Comparison of ENCODE assay signal across 11 cellular contexts in genomic region chr12:2268478-2269286, GRCh38.
A peak's percentile ranks its signal among the peaks of the same experiment; 100 is the strongest.
DNase-seq lines count a peak whose midpoint lies in the region; ATAC-seq and TF ChIP-seq lines count a peak whose summit lies in the region.
"Had no signal": no experiment of that assay in that cellular context is flagged by ENCODE, and none has a peak within 500 bp of the region (broad histone marks: within the 10 kb centered on the region; RNA-seq: fewer than 3 reads in every experiment).

No MANE protein-coding gene starts in this region.

- no peaks in the 10 kb centered on the region for H3K9me3 Mint-ChIP-seq in mesothelial cell of epicardium

- no peaks in the 10 kb centered on the region for H3K27me3 Mint-ChIP-seq in mesothelial cell of epicardium (ENCODE audit: low read depth)

- intact Hi-C loops in heart left ventricle (cut with DNase I) (no loop called here), Right ventricle myocardium inferior (cut with DNase I) (no loop called here), vagina (cut with DNase I) (loop anchor here (10.0 kb wide), 1 partner anchor 104 kb away; no protein-coding TSS in a partner anchor)

- no peaks in the 10 kb centered on the region for H3K36me3 ChIP-seq in heart left ventricle
- H3K36me3 ChIP-seq in vagina: no peaks in the 10 kb centered on the region
- H3K36me3 ChIP-seq: thyroid gland had no signal

- H3K27ac ChIP-seq in heart left ventricle (peak overlapping the region in 7 of 12 donors; percentile 7 to 73 (median 35)), cingulate gyrus (ENCODE audit: low read depth, low read length) (peak overlapping the region; percentile 76), vagina (peak overlapping the region; percentile 37)
- H3K27ac ChIP-seq: A549, thyroid gland had no signal

- H3K36me3 Mint-ChIP-seq in mesothelial cell of epicardium: no peaks in the 10 kb centered on the region

- no peak overlapping the region for H3K4me3 Mint-ChIP-seq in mesothelial cell of epicardium

- TF ChIP-seq POLR2A in heart left ventricle (IDR thresholded peaks at IDR 0.05): no peak
- no peak for TF ChIP-seq POLR2A in vagina (IDR thresholded peaks at IDR 0.05)

- H3K27ac Mint-ChIP-seq in mesothelial cell of epicardium: peak overlapping the region; percentile 74

- no peak overlapping the region for H3K4me3 ChIP-seq in heart left ventricle
- no peak overlapping the region for H3K4me3 ChIP-seq in vagina
- H3K4me3 ChIP-seq: A549, thyroid gland had no signal

- peak in 1 of 4 donors; percentile 3 for ATAC-seq in heart left ventricle
- no peak for ATAC-seq in Right ventricle myocardium inferior
- no peak for ATAC-seq in GM18909 (IDR thresholded peaks at IDR 0.05; ENCODE audit: poor library complexity, unreplicated experiment)
- ATAC-seq in HG03432 (IDR thresholded peaks at IDR 0.05; ENCODE audit: unreplicated experiment): no peak

- no peak for DNase-seq in heart left ventricle
- DNase-seq in Right ventricle myocardium inferior (ENCODE audit: missing footprints): no peak
- no peak for DNase-seq in mesothelial cell of epicardium (ENCODE audit: low spot score in 2 of 2, unreplicated experiment in 2 of 2)
- DNase-seq in vagina (ENCODE audit: extremely low spot score in 2 of 2): no peak
- DNase-seq in dermis blood vessel endothelial cell: no peak
- DNase-seq: cortex of kidney, thyroid gland had no signal

- H3K9me3 ChIP-seq in heart left ventricle: no peaks in the 10 kb centered on the region
- no peaks in the 10 kb centered on the region for H3K9me3 ChIP-seq in vagina
- H3K9me3 ChIP-seq: A549, thyroid gland had no signal

- H3K4me1 Mint-ChIP-seq in mesothelial cell of epicardium: peaks cover 36% of the 10 kb centered on the region

- H3K27me3 ChIP-seq in heart left ventricle (no peaks in the 10 kb centered on the region), vagina (no peaks in the 10 kb centered on the region)
- H3K27me3 ChIP-seq: thyroid gland had no signal

- peaks cover 0 to 79% (median 51%) of the 10 kb centered on the region in 12 donors for H3K4me1 ChIP-seq in heart left ventricle
- H3K4me1 ChIP-seq in vagina: peaks cover 50% of the 10 kb centered on the region
- H3K4me1 ChIP-seq: A549, thyroid gland had no signal

- TF ChIP-seq CTCF in heart left ventricle (IDR thresholded peaks at IDR 0.05) (no peak), mesothelial cell of epicardium (IDR thresholded peaks at IDR 0.05; ENCODE audit: unreplicated experiment) (no peak), vagina (IDR thresholded peaks at IDR 0.05) (no peak)

- 57 to 70% (median 63%) methylated on average over 15 to 18 of the region's 18 CpGs for WGBS in heart left ventricle, 4 donors
